19 cellular contexts compared by ENCODE assay signal in the genomic region with DNA sequence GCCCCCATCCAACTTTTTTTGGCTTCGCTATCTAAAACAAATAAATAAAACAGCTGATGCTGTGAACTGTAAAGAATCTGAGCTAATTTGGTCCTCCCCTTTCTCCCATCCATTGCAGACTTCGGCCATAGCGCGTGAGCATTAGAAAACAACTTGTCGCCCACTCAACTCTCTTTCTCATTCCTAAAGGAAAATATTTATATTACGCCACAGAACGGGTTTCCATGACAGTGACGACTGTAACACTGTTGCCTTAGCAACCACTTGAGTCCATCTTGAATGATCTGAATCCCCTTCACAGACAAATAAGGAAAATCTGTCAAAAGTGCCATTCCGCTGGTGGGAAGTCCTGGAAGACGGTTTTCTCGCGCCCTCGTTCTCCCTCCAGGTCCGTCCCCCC. TPM values are rescaled to one million over a fixed set of nuclear protein-coding genes. Genes with fewer than 3 reads are reported as not detected.
A peak's percentile ranks its signal among the peaks of the same experiment; 100 is the strongest.
DNase-seq lines count a peak whose midpoint lies in the region; TF ChIP-seq lines count a peak whose summit lies in the region.
"Had no signal": no experiment of that assay in that cellular context is flagged by ENCODE, and none has a peak within 500 bp of the region (broad histone marks: within the 10 kb centered on the region; RNA-seq: fewer than 3 reads in every experiment).

No MANE protein-coding gene starts in this region.

- H3K79me2 ChIP-seq in SK-N-SH (ENCODE audit: insufficient read depth) = no peaks in the 10 kb centered on the region

- no peak overlapping the region for H4K91ac ChIP-seq in mesenchymal stem cell (ENCODE audit: low read length)

- DNase-seq in AG04450 (ENCODE audit: low read depth, low spot score) (peak; percentile 11), M059J (ENCODE audit: low read depth) (peak; percentile 14), brain microvascular endothelial cell (peak; percentile 80), mesenchymal stem cell (peak; percentile 18), NCI-H446 (lab: John Stamatoyannopoulos, UW) (no peak), SK-N-SH (no peak), SHP77 treated with DMSO at 0.1 percent for 48 hours (lab: John Stamatoyannopoulos, UW) (no peak), NCI-H226 (no peak)
- DNase-seq: activated CD8-positive, alpha-beta memory T cell treated with anti-CD3 and anti-CD28 coated beads for 24 hours; activated naive CD4-positive, alpha-beta T cell treated with Interleukin-2 at 50 U/mL for 16 hours; activated T-cell treated with anti-CD3 and anti-CD28 coated beads, Interleukin-2, amount 50 U/mL, for 48 hours; effector CD4-positive, alpha-beta T cell; erythroblast; GF-D8; hippocampal formation; mucosa of descending colon; NCI-H146; NCI-H524 treated with DMSO at 0.1 percent for 48 hours; sigmoid colon had no signal

- H3K9me2 ChIP-seq in SK-N-SH = no peaks in the 10 kb centered on the region

- H3K14ac ChIP-seq in mesenchymal stem cell (ENCODE audit: low read length in 2 of 2) = no peak overlapping the region

- H3K4me1 ChIP-seq in mesenchymal stem cell (ENCODE audit: control insufficient read depth, insufficient read depth, low read depth, low read length) = no peaks in the 10 kb centered on the region
- H3K4me1 ChIP-seq in SK-N-SH (ENCODE audit: control insufficient read depth in 1 of 2, insufficient read depth in 2 of 2, low read depth in 1 of 2, low read length in 1 of 2) = peaks cover 0 to 5% of the 10 kb centered on the region in 2 experiments; a peak in 1 of 4 replicates
- H3K4me1 ChIP-seq: sigmoid colon had no signal

- no peaks in the 10 kb centered on the region for H3F3A ChIP-seq in SK-N-SH (replicated peaks; ENCODE audit: insufficient read depth)

- H3K4me2 ChIP-seq in mesenchymal stem cell (ENCODE audit: low read length, poor library complexity, severe bottlenecking) (no peak overlapping the region), SK-N-SH (no peak overlapping the region)

- H2BK12ac ChIP-seq in mesenchymal stem cell (ENCODE audit: low read length in 2 of 2) = no peak overlapping the region

- peaks cover 3% of the 10 kb centered on the region; the same call in 1 of the 2 replicates for H3K9me3 ChIP-seq in AG04450 (ENCODE audit: control insufficient read depth, insufficient read depth, low read length)
- no peaks in the 10 kb centered on the region for H3K9me3 ChIP-seq in mesenchymal stem cell (ENCODE audit: control insufficient read depth, low read length)
- H3K9me3 ChIP-seq in SK-N-SH = no peaks in the 10 kb centered on the region
- H3K9me3 ChIP-seq: mucosa of descending colon, sigmoid colon had no signal

- H2AFZ ChIP-seq in mesenchymal stem cell (ENCODE audit: low read depth, low read length) = no peak overlapping the region
- no peak overlapping the region for H2AFZ ChIP-seq in SK-N-SH (ENCODE audit: low read depth)

- H3K36me3 ChIP-seq in brain microvascular endothelial cell (replicated peaks) (no peaks in the 10 kb centered on the region), mesenchymal stem cell (ENCODE audit: control insufficient read depth in 1 of 2, insufficient read depth in 2 of 2, low read depth in 1 of 2, low read length in 2 of 2) (no peaks in the 10 kb centered on the region), SK-N-SH (replicated peaks in 1 of 2; ENCODE audit: control insufficient read depth in 1 of 2, insufficient read depth in 2 of 2, low read length in 1 of 2) (no peaks in the 10 kb centered on the region)
- H3K36me3 ChIP-seq: sigmoid colon had no signal

- H2BK120ac ChIP-seq in mesenchymal stem cell (ENCODE audit: low read depth, low read length) = no peak overlapping the region

- H2BK15ac ChIP-seq in mesenchymal stem cell (ENCODE audit: low read depth, poor library complexity, severe bottlenecking) = no peak overlapping the region

- no peaks in the 10 kb centered on the region for H4K20me1 ChIP-seq in SK-N-SH (ENCODE audit: insufficient read depth)

- H4K8ac ChIP-seq in mesenchymal stem cell (ENCODE audit: low read length) = no peak overlapping the region

- POLR2A ChIA-PET in AG04450 (lab: Yijun Ruan, JAX) (no interaction called here), SK-N-SH (lab: Yijun Ruan, JAX) (no interaction called here)

- H2BK5ac ChIP-seq in mesenchymal stem cell (ENCODE audit: low read depth, low read length, poor library complexity, severe bottlenecking) = no peak overlapping the region

- no peak overlapping the region for H3K18ac ChIP-seq in mesenchymal stem cell (ENCODE audit: low read depth in 1 of 2, low read length in 2 of 2)

- no peaks in the 10 kb centered on the region for H3K79me1 ChIP-seq in mesenchymal stem cell (replicated peaks; ENCODE audit: low read length, poor library complexity, severe bottlenecking)

- H3K4me3 ChIP-seq in AG04450 (ENCODE audit: low read depth, low read length) (no peak overlapping the region), brain microvascular endothelial cell (ENCODE audit: low read depth, low read length) (no peak overlapping the region), mesenchymal stem cell (ENCODE audit: insufficient read depth in 1 of 2, low read depth in 1 of 2, low read length in 2 of 2) (no peak overlapping the region), SK-N-SH (ENCODE audit: low read depth in 2 of 2, low read length in 1 of 2) (no peak overlapping the region)
- H3K4me3 ChIP-seq: mucosa of descending colon, sigmoid colon had no signal

- CTCF ChIA-PET in AG04450 (lab: Charles Lee) (no interaction called here), SK-N-SH (lab: Yijun Ruan, JAX) (interaction anchor here (0.6 to 1.5 kb wide), 2 partner anchors 11 to 557 kb away, joined by 3 read pairs; no protein-coding TSS in a partner anchor)

- TF ChIP-seq CTCF in AG04450 (IDR thresholded peaks at IDR 0.05; ENCODE audit: low read depth, low read length) (no peak), brain microvascular endothelial cell (IDR thresholded peaks at IDR 0.05; ENCODE audit: low read depth, low read length, missing control alignments) (no peak), SK-N-SH (IDR thresholded peaks at IDR 0.05) (no peak)

- TF ChIP-seq RAD21 in SK-N-SH (IDR thresholded peaks at IDR 0.05; ENCODE audit: low read length) = no peak

- H2AK5ac ChIP-seq in mesenchymal stem cell (ENCODE audit: low read length, severe bottlenecking) = no peak overlapping the region

- no peak overlapping the region for H3K9ac ChIP-seq in mesenchymal stem cell (ENCODE audit: low read length)
- H3K9ac ChIP-seq in SK-N-SH = no peak overlapping the region

- in situ Hi-C loops in brain microvascular endothelial cell (cut with HindIII; ENCODE audit: low pct_ligation_motif_present, low sequenced_read_pairs) = no loop called here

- H3K27ac ChIP-seq in AG04450 (ENCODE audit: low read depth, low read length) (no peak overlapping the region), brain microvascular endothelial cell (peak overlapping the region; percentile 9), mesenchymal stem cell (ENCODE audit: low read length, poor library complexity, severe bottlenecking) (no peak overlapping the region), SK-N-SH (ENCODE audit: low read depth in 2 of 2, low read length in 1 of 2) (no peak overlapping the region)

- H3K27me3 ChIP-seq in AG04450 (ENCODE audit: control insufficient read depth, insufficient read depth, low read length) = peaks cover 29% of the 10 kb centered on the region
- peaks cover 21% of the 10 kb centered on the region for H3K27me3 ChIP-seq in brain microvascular endothelial cell (replicated peaks)
- peaks cover 52 to 56% of the 10 kb centered on the region in 2 experiments for H3K27me3 ChIP-seq in mesenchymal stem cell (ENCODE audit: control insufficient read depth in 1 of 2, insufficient read depth in 1 of 2, low read length in 2 of 2)
- no peaks in the 10 kb centered on the region; the same call in 1 of the 2 replicates for H3K27me3 ChIP-seq in SK-N-SH (ENCODE audit: insufficient read depth)
- H3K27me3 ChIP-seq: sigmoid colon had no signal

- no peak overlapping the region for H3K4ac ChIP-seq in mesenchymal stem cell (ENCODE audit: low read depth in 1 of 2, low read length in 2 of 2)

- H3K23ac ChIP-seq in mesenchymal stem cell (ENCODE audit: low read length in 2 of 2) = no peak overlapping the region

- no peak for TF ChIP-seq EP300 in SK-N-SH (IDR thresholded peaks at IDR 0.05; ENCODE audit: borderline replicate concordance in 1 of 2, low read depth in 1 of 2, low read length in 1 of 2)

- 90% methylated on average over 14 of the region's 14 CpGs for WGBS in mesenchymal stem cell
- WGBS in SK-N-SH (ENCODE audit: low lambda C conversion rate) = 77% methylated on average over 14 of the region's 14 CpGs

TF ChIP-seq in SK-N-SH, 30 proteins besides CTCF, POLR2A, EP300 and RAD21:
- TF ChIP-seq RXRA (IDR thresholded peaks at IDR 0.05; ENCODE audit: borderline replicate concordance, low read depth) (no peak), GATA2 (CRISPR knock-in tag; IDR thresholded peaks at IDR 0.05) (no peak), NRF1 (IDR thresholded peaks at IDR 0.05; ENCODE audit: low read depth, low read length) (no peak)
- TF ChIP-seq, protein P1, sequence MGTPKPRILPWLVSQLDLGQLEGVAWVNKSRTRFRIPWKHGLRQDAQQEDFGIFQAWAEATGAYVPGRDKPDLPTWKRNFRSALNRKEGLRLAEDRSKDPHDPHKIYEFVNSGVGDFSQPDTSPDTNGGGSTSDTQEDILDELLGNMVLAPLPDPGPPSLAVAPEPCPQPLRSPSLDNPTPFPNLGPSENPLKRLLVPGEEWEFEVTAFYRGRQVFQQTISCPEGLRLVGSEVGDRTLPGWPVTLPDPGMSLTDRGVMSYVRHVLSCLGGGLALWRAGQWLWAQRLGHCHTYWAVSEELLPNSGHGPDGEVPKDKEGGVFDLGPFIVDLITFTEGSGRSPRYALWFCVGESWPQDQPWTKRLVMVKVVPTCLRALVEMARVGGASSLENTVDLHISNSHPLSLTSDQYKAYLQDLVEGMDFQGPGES (IDR thresholded peaks at IDR 0.05; ENCODE audit: low read depth, low read length) = no peak

RNA-seq across cellular contexts. Expression of gene CRYGS, which starts 50.7 kb away (rescaled TPM):
- polyA plus RNA-seq in AG04450 (2011; rRNA removed) (1.6 and 2.0 TPM in 2 replicates), SK-N-SH (2012; rRNA removed) (2.1 and 2.3 TPM in 2 replicates)
- polyA minus RNA-seq in AG04450 (2011; rRNA and poly(A)+ RNA removed) = 1.3 and 1.6 TPM in 2 replicates
- total RNA-seq in M059J (2014; rRNA removed; shearing (Covaris generic)) = 0.47 and 0.57 TPM in 2 replicates
- polyA plus RNA-seq in mesenchymal stem cell (2013, experiment 1 of 2) = 0.68 TPM
- 0.38 TPM for polyA plus RNA-seq in mesenchymal stem cell (2013, experiment 2 of 2)
- 0.09 and 0.22 TPM in 2 replicates for polyA plus RNA-seq in SK-N-SH (2012; cell fraction: cytosol; rRNA removed)
- 19.3 and 20.1 TPM in 2 replicates for polyA plus RNA-seq in SK-N-SH (2012; cell fraction: nucleus; rRNA removed)

Comparison
In these comparisons a context has a peak if more than half of its experiments do, and no peak if none do; other contexts are left out.
1. DNase-seq: peak in AG04450 (single experiment), M059J (single experiment), brain microvascular endothelial cell (single experiment) and mesenchymal stem cell (single experiment); none in NCI-H446 (0 of 2), SK-N-SH (single experiment), SHP77 treated with DMSO at 0.1 percent for 48 hours (single experiment) and NCI-H226 (single experiment).